In the genomic region with DNA sequence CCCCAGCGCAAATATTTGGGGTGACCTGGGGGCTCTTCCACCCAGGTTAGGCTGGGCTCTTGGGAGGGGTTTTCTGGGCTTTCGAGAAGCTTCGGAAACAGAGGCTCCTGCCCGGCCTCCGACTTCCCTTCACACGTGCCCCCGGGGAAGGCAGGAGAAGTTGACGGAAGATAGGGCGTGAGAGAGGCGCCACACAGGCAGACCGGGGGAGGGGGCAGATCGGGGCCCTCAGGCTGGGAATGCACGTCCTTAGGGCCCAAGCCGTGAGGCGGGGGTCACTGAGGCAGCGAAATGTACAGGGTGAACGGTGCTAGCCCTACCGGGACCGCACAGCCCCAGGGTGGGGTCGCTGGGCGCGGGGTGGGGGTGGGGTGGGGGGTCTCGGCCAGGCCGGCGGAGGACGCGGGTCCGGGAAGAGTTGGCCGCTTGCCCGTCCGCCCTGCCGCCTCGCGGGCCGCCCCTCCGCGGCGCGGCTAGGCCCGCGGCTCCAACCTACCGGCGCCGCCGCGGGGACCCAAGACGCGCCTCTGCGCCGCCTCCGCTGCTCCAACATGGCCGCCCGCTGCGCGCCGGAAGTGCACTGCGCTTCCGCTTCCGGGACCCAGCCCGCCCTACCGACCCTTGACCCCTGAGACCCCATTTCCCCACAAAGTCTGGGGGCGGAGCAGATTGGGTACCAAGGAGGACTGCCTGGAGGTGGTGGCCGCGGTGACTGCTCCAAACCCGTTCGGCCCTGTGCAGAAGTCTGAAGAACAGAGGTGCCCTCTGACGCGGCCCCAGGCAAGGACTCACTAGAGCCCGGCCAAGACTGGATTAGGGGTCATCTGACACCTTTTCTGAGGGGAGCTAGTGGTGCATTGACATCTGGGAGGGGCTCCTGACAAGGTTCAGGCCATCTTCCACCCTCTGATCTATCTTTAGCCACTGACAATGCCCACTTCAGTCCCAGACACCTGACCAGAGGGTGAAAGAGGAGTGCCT, we compare ENCODE assay signal across 8 cellular contexts. TPM values are rescaled to one million over a fixed set of nuclear protein-coding genes. Genes with fewer than 3 reads are reported as not detected.
DNase-seq lines count a peak whose midpoint lies in the region; ATAC-seq, FAIRE-seq and TF ChIP-seq lines count a peak whose summit lies in the region.

Gene CCDC71 (minus strand): TSS at position 561 of the 981 bp plus-strand sequence. CDS start 2,123 bp downstream, outside the sequence.

- ATAC-seq in GM18867 (IDR thresholded peaks at IDR 0.05; ENCODE audit: unreplicated experiment) = peak; percentile 63

- H3K4me1 ChIP-seq in HUES48 (ENCODE audit: control insufficient read depth, insufficient read depth, low read length) (peaks cover 13% of the 10 kb centered on the region), SJCRH30 (peaks cover 9% of the 10 kb centered on the region), neutrophil (ENCODE audit: control insufficient read depth in 1 of 2, insufficient read depth in 1 of 2, low read depth in 1 of 2, low read length in 1 of 2) (peaks cover 28 to 31% of the 10 kb centered on the region in 2 experiments)

- no peak for FAIRE-seq in frontal cortex (lab: Jason Lieb, UNC)

- H3K9ac ChIP-seq in HUES48 (ENCODE audit: low read depth, low read length) = peak within 1 kb of the TSS; percentile 84

- in situ Hi-C loops in ACHN (cut with HindIII; ENCODE audit: low pct_ligation_motif_present, low pct_unique_long_range_greater_than_20kb, low sequenced_read_pairs) = no loop called here

- H3K27ac ChIP-seq in HUES48 (ENCODE audit: low read depth, low read length) (peak within 1 kb of the TSS; percentile 69), SJCRH30 (peak within 1 kb of the TSS; percentile 57), neutrophil (peak within 1 kb of the TSS; percentile 87)

- H3K27me3 ChIP-seq in HUES48 (ENCODE audit: control insufficient read depth, insufficient read depth, low read length) (no peaks in the 10 kb centered on the region), SJCRH30 (no peaks in the 10 kb centered on the region), neutrophil (peaks cover 6% of the 10 kb centered on the region)

- H3K36me3 ChIP-seq in HUES48 (ENCODE audit: control insufficient read depth, insufficient read depth, low read length) = peaks cover 22% of the 10 kb centered on the region
- peaks cover 12% of the 10 kb centered on the region for H3K36me3 ChIP-seq in SJCRH30
- peaks cover 25% of the 10 kb centered on the region for H3K36me3 ChIP-seq in neutrophil

- peak; percentile 67 for DNase-seq in ACHN
- DNase-seq in SJCRH30 = peak; percentile 81
- peak; percentile 70 for DNase-seq in activated gamma-delta T cell treated with Interleukin-2 at 50 U/mL for 16 hours
- DNase-seq in frontal cortex (ENCODE audit: low spot score in 2 of 2) = peak; percentile 92 to 96

- peak within 1 kb of the TSS; percentile 84 for H3K4me3 ChIP-seq in HUES48 (ENCODE audit: low read depth, low read length)
- H3K4me3 ChIP-seq in SJCRH30 = peak within 1 kb of the TSS; percentile 88
- peak within 1 kb of the TSS; percentile 73 to 82 for H3K4me3 ChIP-seq in neutrophil (ENCODE audit: low read depth in 1 of 2, low read length in 1 of 2)

- TF ChIP-seq CTCF in neutrophil (IDR thresholded peaks at IDR 0.05) = peak; percentile 14
- no peak for TF ChIP-seq CTCF in subcutaneous adipose tissue (IDR thresholded peaks at IDR 0.05; ENCODE audit: low read depth)

- no peaks in the 10 kb centered on the region for H3K9me3 ChIP-seq in HUES48 (ENCODE audit: control insufficient read depth, insufficient read depth, low read length)
- H3K9me3 ChIP-seq in SJCRH30 (replicated peaks) = no peaks in the 10 kb centered on the region
- H3K9me3 ChIP-seq in neutrophil = no peaks in the 10 kb centered on the region

RNA-seq across cellular contexts. Expression of gene CCDC71, which starts in this region (rescaled TPM):
- total RNA-seq in SJCRH30 (2014; rRNA removed; shearing (Covaris generic)) = 16.0 and 19.3 TPM in 2 replicates
- total RNA-seq in frontal cortex = 17.9 TPM
- total RNA-seq in subcutaneous adipose tissue = 10 to 100 TPM; 18.3 to 28.3 (median 25.1) TPM

Comparison
In these comparisons a context has a peak if more than half of its experiments do, and no peak if none do; other contexts are left out.
1. Peak in every context shown above with its lines: DNase-seq, ATAC-seq, H3K4me3 ChIP-seq and H3K27ac ChIP-seq.